Comparison of ENCODE assay signal across 8 cellular contexts in the genomic region with DNA sequence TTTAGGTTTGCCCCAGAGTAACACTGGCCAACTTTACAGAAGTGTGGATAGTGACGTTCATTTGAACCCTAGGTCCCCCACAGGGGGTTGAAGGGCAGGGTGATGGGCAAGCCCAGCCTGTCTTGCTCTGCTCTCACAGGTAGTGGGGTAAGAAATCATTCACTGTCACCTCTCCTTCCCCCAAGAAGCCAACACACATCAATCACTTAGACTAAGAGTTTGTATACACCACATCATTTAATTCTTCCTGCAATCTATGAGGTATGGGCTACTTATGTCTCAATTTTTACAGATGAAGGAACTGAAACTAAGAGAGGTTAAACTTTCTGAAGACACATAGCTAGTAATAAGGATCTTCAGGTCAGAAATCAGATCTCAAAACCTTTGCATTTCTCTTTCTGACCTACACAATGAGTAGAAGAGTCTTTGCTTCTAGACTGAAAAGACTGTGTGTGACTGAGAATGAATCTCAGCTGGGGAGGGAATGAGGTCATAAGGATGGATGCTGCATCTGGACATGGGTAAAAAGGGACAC.
DNase-seq lines count a peak whose midpoint lies in the region; ATAC-seq, FAIRE-seq and TF ChIP-seq lines count a peak whose summit lies in the region.

No MANE protein-coding gene starts in this region.

- H3K9me3 ChIP-seq in psoas muscle = no peaks in the 10 kb centered on the region

- TF ChIP-seq CTCF in psoas muscle (IDR thresholded peaks at IDR 0.05) = no peak

- no peak for FAIRE-seq in frontal cortex (lab: Jason Lieb, UNC)

- intact Hi-C loops in psoas muscle (cut with DNase I) = loop anchor here in 1 of 2 donors (5.0 kb wide), 1 partner anchor 149 kb away; the partner anchor contains the start of gene MOB3B

- peak overlapping the region; percentile 77 for H3K27ac ChIP-seq in psoas muscle

- peak; percentile 89 for ATAC-seq in GM18907 (IDR thresholded peaks at IDR 0.05; ENCODE audit: unreplicated experiment)
- ATAC-seq in GM21825 (IDR thresholded peaks at IDR 0.05; ENCODE audit: unreplicated experiment) = peak; percentile 78
- ATAC-seq in HG03520 (IDR thresholded peaks at IDR 0.05; ENCODE audit: unreplicated experiment) = peak; percentile 86
- peak in 1 of 4 donors; percentile 16 for ATAC-seq in psoas muscle

- H3K4me3 ChIP-seq in psoas muscle = no peak overlapping the region

- H3K36me3 ChIP-seq in psoas muscle (ENCODE audit: insufficient read depth in 1 of 2, low read depth in 1 of 2) = no peaks in the 10 kb centered on the region

- DNase-seq in psoas muscle (no peak), GDM1 (lab: John Stamatoyannopoulos, UW) (no peak), GOT3 (lab: John Stamatoyannopoulos, UW) (no peak), medulla oblongata (ENCODE audit: extremely low spot score) (no peak), frontal cortex (ENCODE audit: low spot score in 2 of 2) (no peak)

- no peaks in the 10 kb centered on the region for H3K27me3 ChIP-seq in psoas muscle (ENCODE audit: insufficient read depth in 3 of 3, low read length in 2 of 3)

- H3K4me1 ChIP-seq in psoas muscle = peaks cover 27% of the 10 kb centered on the region

- WGBS in psoas muscle, 3 donors = 37 to 57% (median 49%) methylated on average over 1 of the region's 1 CpG
